ENCODE assay signal across 8 cellular contexts in the genomic region with DNA sequence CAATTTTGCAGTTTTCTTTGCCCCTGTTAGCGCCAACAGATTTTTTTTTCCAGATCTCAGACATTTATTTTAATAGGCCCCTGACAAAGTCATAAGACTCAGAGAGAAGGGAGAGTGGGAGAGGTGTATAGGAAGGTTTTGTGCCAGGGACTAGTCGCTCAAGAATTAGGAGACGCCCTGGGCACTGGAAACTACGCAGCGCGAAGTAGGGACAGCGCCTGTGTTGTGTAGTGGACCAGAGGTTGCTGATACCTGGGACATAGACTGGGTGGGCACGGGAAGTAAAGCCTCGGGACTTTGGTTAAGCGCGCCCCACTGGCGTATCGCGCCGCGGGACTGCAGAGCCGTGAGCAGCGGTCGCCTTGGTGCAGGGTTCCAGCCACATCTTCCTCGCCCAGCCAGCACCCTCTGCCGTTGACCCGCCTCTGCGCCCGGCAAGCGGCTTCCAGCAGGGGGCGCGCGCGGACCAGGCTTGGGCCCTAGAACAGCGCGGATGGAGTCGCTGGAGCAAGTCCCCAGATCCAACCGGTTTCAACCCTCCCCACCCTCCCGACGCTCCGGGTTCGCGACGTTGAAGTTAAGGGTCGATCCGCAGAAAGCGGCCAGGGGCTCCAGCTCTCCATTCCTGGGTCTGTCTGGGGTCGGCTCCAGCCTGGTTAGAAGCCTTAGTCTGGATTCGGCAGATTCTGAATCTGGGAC. TPM values are rescaled to one million over a fixed set of nuclear protein-coding genes. Genes with fewer than 3 reads are reported as not detected.
DNase-seq lines count a peak whose midpoint lies in the region; ATAC-seq and TF ChIP-seq lines count a peak whose summit lies in the region.

No MANE protein-coding gene starts in this region.

- TF ChIP-seq POLR2A in esophagus muscularis mucosa (IDR thresholded peaks at IDR 0.05; ENCODE audit: low read depth), result no peak

- H3K9me3 ChIP-seq in PC-3 (ENCODE audit: low read length), result no peaks in the 10 kb centered on the region
- no peaks in the 10 kb centered on the region for H3K9me3 ChIP-seq in esophagus muscularis mucosa

- H3F3A ChIP-seq in PC-3 (ENCODE audit: low read length, unreplicated experiment), result no peaks in the 10 kb centered on the region

- no TSS peak for BruUV-seq in PC-3 (replicated peaks; lab: Mats Ljungman, UMichigan)

- H3K4me3 ChIP-seq in PC-3 (ENCODE audit: low read length) (peak overlapping the region; percentile 68), esophagus muscularis mucosa (peak overlapping the region; percentile 49 to 64 (median 51))

- intact Hi-C loops in PC-3 (cut with micrococcal nuclease) (loop anchor here (1.0 to 5.0 kb wide), 2 partner anchors 180 to 195 kb away; no protein-coding TSS in a partner anchor), esophagus muscularis mucosa (cut with DNase I) (loop anchor here (2.0 to 10.0 kb wide), 3 partner anchors 75 to 193 kb away; no protein-coding TSS in a partner anchor)

- H3K27me3 Mint-ChIP-seq in activated T-cell treated with anti-CD3 and anti-CD28 coated beads, Interleukin-2, amount 50 U/mL, for 24 hours, result peaks cover 81% of the 10 kb centered on the region
- H3K27me3 Mint-ChIP-seq in naive B cell, result peaks cover 43 to 57% (median 57%) of the 10 kb centered on the region in 3 donors

- H3K36me3 Mint-ChIP-seq in activated T-cell treated with anti-CD3 and anti-CD28 coated beads, Interleukin-2, amount 50 U/mL, for 24 hours (ENCODE audit: low read depth), result no peaks in the 10 kb centered on the region
- peaks cover 0 to 7% of the 10 kb centered on the region in 2 donors for H3K36me3 Mint-ChIP-seq in naive B cell

- CTCF ChIA-PET in PC-3 (lab: Charles Lee), result interaction anchor here (0.7 to 1.7 kb wide), 4 partner anchors 52 to 180 kb away, joined by 3 to 18 read pairs (median 7); no protein-coding TSS in a partner anchor

- no peaks in the 10 kb centered on the region for H3K9me2 ChIP-seq in PC-3 (replicated peaks; ENCODE audit: low read length)

- DNase-seq in EH (ENCODE audit: low read depth) (peak; percentile 82), HuH-7.5 (ENCODE audit: low spot score) (peak; percentile 98), PC-3 (peak; percentile 86), esophagus muscularis mucosa (ENCODE audit: extremely low spot score) (no peak), naive B cell (peak; percentile 75)
- DNase-seq in activated T-cell treated with anti-CD3 and anti-CD28 coated beads, Interleukin-2, amount 50 U/mL, for 24 hours, result peak; percentile 93
- DNase-seq in stimulated activated CD8-positive, alpha-beta memory T cell treated with anti-CD3 and anti-CD28 coated beads, Interleukin-4, amount 100 ng/mL, for 48 hours, result peak; percentile 96

- ATAC-seq in PC-3 (peak; percentile 97), naive B cell (ENCODE audit: low read depth in 2 of 2) (peak; percentile 82 to 84), HG02759 (IDR thresholded peaks at IDR 0.05; ENCODE audit: unreplicated experiment) (no peak)

- no peaks in the 10 kb centered on the region for H4K20me1 ChIP-seq in PC-3 (ENCODE audit: low read length)

- H3K36me3 ChIP-seq in PC-3 (ENCODE audit: low read depth, low read length) (no peaks in the 10 kb centered on the region), esophagus muscularis mucosa (no peaks in the 10 kb centered on the region)

- no peak overlapping the region for H3K27ac ChIP-seq in PC-3 (ENCODE audit: low read length)
- peak overlapping the region; percentile 44 to 66 (median 50) for H3K27ac ChIP-seq in esophagus muscularis mucosa (replicated peaks in 1 of 4)

- no peaks in the 10 kb centered on the region for H3K9me3 Mint-ChIP-seq in activated T-cell treated with anti-CD3 and anti-CD28 coated beads, Interleukin-2, amount 50 U/mL, for 24 hours
- peaks cover 0 to 7% (median 4%) of the 10 kb centered on the region in 7 donors for H3K9me3 Mint-ChIP-seq in naive B cell

- peaks cover 4% of the 10 kb centered on the region; the same call in 1 of the 2 replicates for H3K4me1 ChIP-seq in PC-3 (ENCODE audit: insufficient read depth, low read length)
- H3K4me1 ChIP-seq in esophagus muscularis mucosa, result peaks cover 35 to 45% (median 42%) of the 10 kb centered on the region in 4 donors

- 28% methylated on average over 16 of the region's 44 CpGs for WGBS in esophagus muscularis mucosa

- H2AFZ ChIP-seq in PC-3 (ENCODE audit: low read length), result peak overlapping the region; percentile 71

- H3K27ac Mint-ChIP-seq in activated T-cell treated with anti-CD3 and anti-CD28 coated beads, Interleukin-2, amount 50 U/mL, for 24 hours, result no peak overlapping the region
- H3K27ac Mint-ChIP-seq in naive B cell, result peak overlapping the region in 1 of 6 donors; percentile 26

- peaks cover 25% of the 10 kb centered on the region for H3K4me1 Mint-ChIP-seq in activated T-cell treated with anti-CD3 and anti-CD28 coated beads, Interleukin-2, amount 50 U/mL, for 24 hours (ENCODE audit: low read depth)
- H3K4me1 Mint-ChIP-seq in naive B cell, result peaks cover 54 to 78% (median 72%) of the 10 kb centered on the region in 3 donors

- no peak overlapping the region for H3K9ac ChIP-seq in PC-3 (ENCODE audit: low read length)

- H3K4me3 Mint-ChIP-seq in activated T-cell treated with anti-CD3 and anti-CD28 coated beads, Interleukin-2, amount 50 U/mL, for 24 hours, result peak overlapping the region; percentile 38
- peak overlapping the region in 7 of 8 donors; percentile 35 to 86 (median 80) for H3K4me3 Mint-ChIP-seq in naive B cell

- TF ChIP-seq CTCF in PC-3 (conservative IDR thresholded peaks at IDR 0.05; ENCODE audit: low read depth, low read length) (peak; percentile 77), esophagus muscularis mucosa (IDR thresholded peaks at IDR 0.05) (peak; percentile 96 to 99 (median 99))

- POLR2A ChIA-PET in PC-3 (lab: Charles Lee; ENCODE audit: unreplicated experiment), result no interaction called here

- H3K27me3 ChIP-seq in PC-3 (ENCODE audit: low read length) (peaks cover 70% of the 10 kb centered on the region), esophagus muscularis mucosa (peaks cover 0 to 95% (median 49%) of the 10 kb centered on the region in 4 donors)

- H3K4me2 ChIP-seq in PC-3 (ENCODE audit: low read length), result peak overlapping the region; percentile 97

- no peaks in the 10 kb centered on the region for H3K79me2 ChIP-seq in PC-3 (ENCODE audit: low read length)

- TF ChIP-seq EP300 in esophagus muscularis mucosa (IDR thresholded peaks at IDR 0.05), result no peak

RNA-seq across cellular contexts. Expression of gene ISLR2, which starts 3.0 kb away (rescaled TPM):
- total RNA-seq in PC-3 (2014; rRNA removed), result 0.22 TPM in 1 of 2 replicates, not detected in the other
- 1 to 10 TPM in 3 of 4 donors, under 1 TPM in 1; 0.83 to 4.9 (median 1.2) TPM for total RNA-seq in esophagus muscularis mucosa
- polyA plus RNA-seq in naive B cell (ENCODE audit: low read depth in 6 of 6), result not detected

RNA-seq across cellular contexts. Expression of gene GOLGA6A, which starts 45.1 kb away (rescaled TPM):
- total RNA-seq in PC-3 (2014; rRNA removed), result not detected in 2 replicates
- 1 to 10 TPM in 1 of 4 donors, not detected in 3; 1.2 TPM for total RNA-seq in esophagus muscularis mucosa
- under 1 TPM in 1 of 6 donors, not detected in 5; 0.09 TPM for polyA plus RNA-seq in naive B cell (ENCODE audit: low read depth in 6 of 6)

RNA-seq across cellular contexts. Expression of gene ISLR, which starts 46.1 kb away (rescaled TPM):
- not detected in 2 replicates for total RNA-seq in PC-3 (2014; rRNA removed)
- 100 to 1,000 TPM in 2 of 4 donors, 10 to 100 TPM in 2; 57.7 to 204 (median 112) TPM for total RNA-seq in esophagus muscularis mucosa
- not detected for polyA plus RNA-seq in naive B cell (ENCODE audit: low read depth in 6 of 6)

Comparison
In these comparisons a context has a peak if more than half of its experiments do, and no peak if none do; other contexts are left out.
1. RNA of gene ISLR, which starts 46.1 kb away (total RNA-seq): 57.7 to 204 TPM in esophagus muscularis mucosa; not detected in PC-3; every median in the first group is over 10 times any median in the second.